ENCODE assay signal across 8 cellular contexts in the genomic region with DNA sequence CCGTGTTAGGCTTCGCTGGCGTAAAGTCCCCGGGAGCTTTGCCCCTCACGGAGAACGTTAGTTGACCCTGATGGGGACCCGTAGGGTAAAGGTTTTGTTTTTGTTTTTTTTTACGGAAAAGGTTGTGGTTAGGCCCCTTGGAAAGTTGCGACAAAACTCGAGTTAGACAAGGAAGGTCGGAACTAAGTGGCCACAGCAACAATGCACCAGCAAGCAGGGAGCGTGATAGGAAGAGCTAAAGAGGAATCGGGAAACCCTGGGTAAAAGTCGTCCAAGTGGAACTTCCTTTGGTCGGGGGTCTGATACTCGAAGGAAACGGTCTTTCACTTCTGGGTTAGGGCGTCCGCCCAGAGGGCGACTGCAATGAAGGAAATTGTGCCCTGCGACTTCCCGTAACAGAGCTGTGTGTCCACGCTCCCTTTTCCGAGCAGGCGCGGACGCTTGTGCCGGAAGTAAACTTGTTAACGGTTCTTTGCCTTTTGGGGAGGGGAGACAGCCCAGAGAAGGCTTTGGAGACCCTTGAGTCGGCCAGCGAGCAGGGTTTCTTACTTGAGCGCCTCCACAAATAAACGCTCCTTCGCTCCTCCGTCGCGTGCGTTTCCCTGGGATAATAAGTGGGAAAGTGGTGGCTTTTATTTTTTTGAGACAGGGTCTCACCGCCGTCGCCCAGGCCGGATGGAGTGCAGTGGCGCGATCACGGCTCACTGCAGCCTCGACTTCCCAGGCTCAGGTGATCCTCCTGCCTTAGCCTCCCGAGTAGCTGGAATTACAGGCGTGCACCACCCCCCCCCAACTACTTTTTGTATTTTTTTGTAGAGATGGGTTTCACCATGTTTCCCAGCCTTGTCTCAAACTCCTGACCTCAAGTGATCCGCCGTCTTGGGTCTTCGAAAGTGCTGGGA. TPM values are rescaled to one million over a fixed set of nuclear protein-coding genes. Genes with fewer than 3 reads are reported as not detected.
DNase-seq lines count a peak whose midpoint lies in the region; FAIRE-seq and TF ChIP-seq lines count a peak whose summit lies in the region.

No MANE protein-coding gene starts in this region.

- peaks cover 0 to 7% of the 10 kb centered on the region in 2 donors for H3K27me3 Mint-ChIP-seq in CD8-positive, alpha-beta memory T cell

- H2BK120ac ChIP-seq in H1 (replicated peaks; ENCODE audit: low read depth, low read length) (no peak overlapping the region), mesendoderm (ENCODE audit: low read depth, low read length) (no peak overlapping the region)

- 1% methylated on average over 51 of the region's 51 CpGs; no CpG with 5 or more reads in 1 of the 2 experiments for WGBS in H1 (ENCODE audit: extremely low coverage in 1 of 2, insufficient coverage in 1 of 2, insufficient read length in 1 of 2, insufficient replicate concordance in 2 of 2, low coverage in 1 of 2, low lambda C conversion rate in 2 of 2, missing lambda C conversion rate in 1 of 2), 2 experiments
- no CpG with 5 or more reads among the region's 51 CpGs for WGBS in mesendoderm (ENCODE audit: extremely low coverage, insufficient coverage, low lambda C conversion rate)

- TF ChIP-seq POLR2A in H1 (IDR thresholded peaks at IDR 0.05; ENCODE audit: control extremely low read depth in 1 of 2, low read depth in 2 of 2, low read length in 2 of 2): no peak; a peak in 1 of 3 replicates

- peaks cover 0 to 24% (median 2%) of the 10 kb centered on the region in 3 donors for H3K36me3 Mint-ChIP-seq in CD8-positive, alpha-beta memory T cell

- no peak overlapping the region for H2BK12ac ChIP-seq in H1 (ENCODE audit: low read depth, low read length)

- H4K8ac ChIP-seq in H1 (ENCODE audit: extremely low read depth, insufficient read depth, low read length) (peak overlapping the region; percentile 86; the same call in 1 of the 2 replicates), mesendoderm (ENCODE audit: low read depth, low read length) (no peak overlapping the region)

- H4K91ac ChIP-seq in H1 (replicated peaks; ENCODE audit: insufficient read length, low read length): peak overlapping the region; percentile 20

- H3K4me3 Mint-ChIP-seq in CD8-positive, alpha-beta memory T cell: peak overlapping the region; percentile 95 to 100 (median 98)

- 0 out of 4 replicates have a peak, but pooled peaks of 1 of the 2 experiments have one; percentile 1 for TF ChIP-seq RAD21 in H1 (IDR thresholded peaks at IDR 0.05 in 1 of 2, conservative IDR thresholded peaks at IDR 0.05 in 1 of 2; ENCODE audit: low read depth in 2 of 2, low read length in 2 of 2)

- CTCF ChIA-PET in CD8-positive, alpha-beta memory T cell (lab: Charles Lee): interaction anchor here (0.9 to 2.5 kb wide), 3 partner anchors 50 to 119 kb away, joined by 4 to 15 read pairs (median 7); partner anchors contain the start of gene RNU4ATAC
- CTCF ChIA-PET in H1 (lab: Charles Lee; ENCODE audit: partially characterized antibody): interaction anchor here (1.0 to 2.7 kb wide), 6 partner anchors 9 to 117 kb away, joined by 3 to 7 read pairs (median 4); no protein-coding TSS in a partner anchor

- TF ChIP-seq EP300 in H1 (IDR thresholded peaks at IDR 0.05; ENCODE audit: borderline replicate concordance in 1 of 2, low read depth in 2 of 2, low read length in 2 of 2): no peak

- H2AK5ac ChIP-seq in H1 (ENCODE audit: low read depth, low read length) (no peak overlapping the region; the same call in 1 of the 2 replicates), mesendoderm (ENCODE audit: low read length) (no peak overlapping the region)

- H3K79me1 ChIP-seq in H1 (ENCODE audit: low read depth, low read length) (peaks cover 7% of the 10 kb centered on the region), mesendoderm (ENCODE audit: low read length) (peaks cover 6% of the 10 kb centered on the region)

- peaks cover 58 to 80% (median 68%) of the 10 kb centered on the region in 3 donors for H3K4me1 Mint-ChIP-seq in CD8-positive, alpha-beta memory T cell

- H3K4me1 ChIP-seq in CD8-positive, alpha-beta memory T cell (ENCODE audit: insufficient read depth, low read length): peaks cover 30% of the 10 kb centered on the region
- peaks cover 0 to 5% (median 2%) of the 10 kb centered on the region in 4 experiments; a peak in 3 of 7 replicates for H3K4me1 ChIP-seq in H1 (replicated peaks in 1 of 4; ENCODE audit: control insufficient read depth in 3 of 4, insufficient read depth in 4 of 4, low read length in 3 of 4)
- no peaks in the 10 kb centered on the region for H3K4me1 ChIP-seq in mesendoderm (ENCODE audit: control insufficient read depth, low read depth, low read length)

- no peaks in the 10 kb centered on the region for H3K36me3 ChIP-seq in CD8-positive, alpha-beta memory T cell (ENCODE audit: insufficient read depth, low read length)
- H3K36me3 ChIP-seq in H1 (ENCODE audit: control insufficient read depth in 2 of 4, insufficient read depth in 4 of 4, low read length in 3 of 4) (no peaks in the 10 kb centered on the region), mesendoderm (ENCODE audit: control insufficient read depth, insufficient read depth, low read length) (no peaks in the 10 kb centered on the region)

- peaks cover 2 to 5% of the 10 kb centered on the region in 2 experiments for H4K20me1 ChIP-seq in H1 (replicated peaks in 1 of 2; ENCODE audit: control insufficient read depth in 1 of 2, insufficient read depth in 2 of 2, low read length in 2 of 2)

- H3K23ac ChIP-seq in H1 (ENCODE audit: insufficient read length) (no peak overlapping the region), mesendoderm (ENCODE audit: low read length) (no peak overlapping the region)

- H3K4me2 ChIP-seq in H1 (ENCODE audit: insufficient read depth in 1 of 2, low read depth in 2 of 2, low read length in 2 of 2) (peak overlapping the region; percentile 70 to 98), mesendoderm (ENCODE audit: low read length) (peak overlapping the region; percentile 21)

- H3K9ac ChIP-seq in H1 (replicated peaks in 1 of 4; ENCODE audit: extremely low read depth in 1 of 4, low read depth in 3 of 4, low read length in 3 of 4) (peak overlapping the region; percentile 58 to 96 (median 80)), mesendoderm (ENCODE audit: low read length) (peak overlapping the region; percentile 98)

- POLR2A ChIA-PET in CD8-positive, alpha-beta memory T cell (lab: Charles Lee): interaction anchor here (0.6 to 4.0 kb wide), 5 partner anchors 23 to 119 kb away, joined by 3 to 44 read pairs (median 30); partner anchors contain the start of genes NIFK, RNU4ATAC and TSN
- POLR2A ChIA-PET in H1 (lab: Charles Lee; ENCODE audit: partially characterized antibody): interaction anchor here (0.6 to 4.7 kb wide), 26 partner anchors 9 to 178 kb away, joined by 3 to 42 read pairs (median 4); partner anchors contain the start of genes NIFK, RNU4ATAC and TSN

- no peaks in the 10 kb centered on the region for H3K9me3 Mint-ChIP-seq in CD8-positive, alpha-beta memory T cell

- peak overlapping the region; percentile 92 for H3K27ac ChIP-seq in CD8-positive, alpha-beta memory T cell (ENCODE audit: low read depth, low read length)
- peak overlapping the region; percentile 81 for H3K27ac ChIP-seq in H1 (ENCODE audit: low read depth, low read length)
- peak overlapping the region; percentile 96 for H3K27ac ChIP-seq in mesendoderm (ENCODE audit: low read depth, low read length)

- H3K79me2 ChIP-seq in H1 (ENCODE audit: control insufficient read depth in 1 of 2, insufficient read depth in 2 of 2, low read length in 2 of 2) (peaks cover 14 to 48% of the 10 kb centered on the region in 2 experiments), mesendoderm (ENCODE audit: control insufficient read depth, insufficient read depth, low read length) (peaks cover 27% of the 10 kb centered on the region)

- H3K56ac ChIP-seq in H1 (replicated peaks; ENCODE audit: insufficient read length, low read depth, low read length) (peak overlapping the region; percentile 33), mesendoderm (ENCODE audit: low read length) (peak overlapping the region; percentile 99)

- peaks cover 8% of the 10 kb centered on the region for H3K23me2 ChIP-seq in H1 (ENCODE audit: low read depth, low read length)

- peak; percentile 70 to 90 (median 85) for DNase-seq in CD8-positive, alpha-beta memory T cell
- DNase-seq in GM20000 (ENCODE audit: low spot score) (peak; percentile 85), HT-29 (ENCODE audit: low spot score) (peak; percentile 87), H1 (ENCODE audit: low read depth in 1 of 2, low spot score in 2 of 2) (peak; percentile 60 to 84), mesendoderm (peak; percentile 96)
- peak; percentile 88 for DNase-seq in NK-92 treated with Interleukin-12 subunit alpha and Interleukin-12 subunit beta, amount 100 ng/mL, for 24 hours (lab: John Stamatoyannopoulos, UW)
- DNase-seq in activated CD8-positive, alpha-beta memory T cell treated with anti-CD3 and anti-CD28 coated beads for 4 hours (ENCODE audit: low read depth in 2 of 2): peak; percentile 64 to 71
- DNase-seq in stimulated activated CD8-positive, alpha-beta memory T cell treated with anti-CD3 and anti-CD28 coated beads, Interleukin-12 subunit alpha, Interleukin-12 subunit beta, amount 100 ng/mL, for 4 hours (ENCODE audit: low read depth): peak; percentile 66

- TF ChIP-seq CTCF in GM20000 (IDR thresholded peaks at IDR 0.05; ENCODE audit: extremely low read depth, missing control alignments): no peak
- no peak for TF ChIP-seq CTCF in H1 (IDR thresholded peaks at IDR 0.05; ENCODE audit: control extremely low read depth in 1 of 3, insufficient read depth in 1 of 3, low read depth in 1 of 3, low read length in 3 of 3)

- H3K4me3 ChIP-seq in CD8-positive, alpha-beta memory T cell (ENCODE audit: low read length): peak overlapping the region; percentile 85
- H3K4me3 ChIP-seq in H1 (ENCODE audit: extremely low read depth in 1 of 4, insufficient read depth in 2 of 4, low read depth in 3 of 4, low read length in 4 of 4) (peak overlapping the region; percentile 77 to 91 (median 82)), mesendoderm (ENCODE audit: low read length) (peak overlapping the region; percentile 97)

- H4K5ac ChIP-seq in H1 (ENCODE audit: insufficient read length, low read depth, low read length) (peak overlapping the region; percentile 65), mesendoderm (ENCODE audit: low read length) (peak overlapping the region; percentile 93)

- no peak for FAIRE-seq in H1 (lab: Jason Lieb, UNC)

- H3K27me3 ChIP-seq in CD8-positive, alpha-beta memory T cell (ENCODE audit: insufficient read depth, low read length, poor library complexity, severe bottlenecking): no peaks in the 10 kb centered on the region
- H3K27me3 ChIP-seq in H1 (replicated peaks in 1 of 4; ENCODE audit: control insufficient read depth in 3 of 4, extremely low read depth in 1 of 4, insufficient read depth in 3 of 4, low read length in 3 of 4) (no peaks in the 10 kb centered on the region), mesendoderm (ENCODE audit: insufficient read depth, low read length, poor library complexity) (no peaks in the 10 kb centered on the region)

- H2BK15ac ChIP-seq in H1 (ENCODE audit: low read length) (no peak overlapping the region), mesendoderm (replicated peaks; ENCODE audit: low read depth) (no peak overlapping the region)

- H3K18ac ChIP-seq in H1 (ENCODE audit: extremely low read depth, low read length): peak overlapping the region; percentile 72
- H3K18ac ChIP-seq in mesendoderm (ENCODE audit: low read length): peak overlapping the region; percentile 85

- H3K14ac ChIP-seq in H1 (ENCODE audit: insufficient read length): no peak overlapping the region

- H2BK5ac ChIP-seq in H1 (ENCODE audit: low read depth, low read length): peak overlapping the region; percentile 66
- H2BK5ac ChIP-seq in mesendoderm (ENCODE audit: low read length): peak overlapping the region; percentile 76

- H2BK20ac ChIP-seq in H1 (ENCODE audit: low read length): no peak overlapping the region

- no peak overlapping the region for H3K4ac ChIP-seq in H1 (replicated peaks; ENCODE audit: insufficient read length, low read depth, low read length)
- peak overlapping the region; percentile 18 for H3K4ac ChIP-seq in mesendoderm (ENCODE audit: low read depth, low read length)

- H3K27ac Mint-ChIP-seq in CD8-positive, alpha-beta memory T cell: peak overlapping the region; percentile 99 to 100 (median 99)

- H3K9me3 ChIP-seq in CD8-positive, alpha-beta memory T cell (ENCODE audit: low read length): no peaks in the 10 kb centered on the region
- no peaks in the 10 kb centered on the region for H3K9me3 ChIP-seq in H1 (ENCODE audit: insufficient read depth in 2 of 2, low read depth in 1 of 2, low read length in 1 of 2)

- peak overlapping the region; percentile 71 for H2AFZ ChIP-seq in H1 (ENCODE audit: low read length)

RNA-seq across cellular contexts. Expression of gene CLASP1, which starts 0.6 kb away (rescaled TPM):
- total RNA-seq in CD8-positive, alpha-beta memory T cell: 10 to 100 TPM; 62.6 to 66.0 TPM
- 22.2 TPM for polyA plus RNA-seq in CD8-positive, alpha-beta memory T cell
- total RNA-seq in HT-29 (2014; rRNA removed; shearing (Covaris generic)): 27.9 and 29.2 TPM in 2 replicates
- 44.3 and 53.9 TPM in 2 replicates for total RNA-seq in H1 (2021; fragmentation: NEBNext Ultra II Directional; extraction: Animal tissue kit (Norgen Biotek cat#: 25700))
- 7.3 and 9.2 TPM in 2 replicates for polyA plus RNA-seq in H1 (2011; rRNA removed)
- 8.6 TPM for polyA plus RNA-seq in H1 (2011; cell fraction: cytosol; rRNA removed)
- polyA plus RNA-seq in H1 (2011; cell fraction: nucleus; rRNA removed): 24.5 TPM
- 21.2 to 29.0 TPM (median 25.5 TPM) in 4 replicates for polyA plus RNA-seq in H1 (2012, experiment 1 of 2)
- polyA plus RNA-seq in H1 (2012, experiment 2 of 2): 1.3 TPM
- 15.6 TPM for polyA plus RNA-seq in H1 (2013, experiment 1 of 2)
- 14.2 TPM for polyA plus RNA-seq in H1 (2013, experiment 2 of 2)
- polyA minus RNA-seq in H1 (2011; rRNA and poly(A)+ RNA removed): 47.6 and 48.5 TPM in 2 replicates
- polyA minus RNA-seq in H1 (2011; cell fraction: cytosol; rRNA and poly(A)+ RNA removed): 27.3 TPM
- polyA minus RNA-seq in H1 (2011; cell fraction: nucleus; rRNA and poly(A)+ RNA removed): 147 TPM
- polyA plus RNA-seq in mesendoderm (2013, experiment 1 of 2): 17.6 TPM
- 17.0 TPM for polyA plus RNA-seq in mesendoderm (2013, experiment 2 of 2)

Comparison
In these comparisons a context has a peak if more than half of its experiments do, and no peak if none do; other contexts are left out.
1. Peak in every context shown above with its lines: DNase-seq, H3K4me3 ChIP-seq and H3K27ac ChIP-seq.